Comparison of ENCODE assay signal across 1 cellular context in the genomic region with DNA sequence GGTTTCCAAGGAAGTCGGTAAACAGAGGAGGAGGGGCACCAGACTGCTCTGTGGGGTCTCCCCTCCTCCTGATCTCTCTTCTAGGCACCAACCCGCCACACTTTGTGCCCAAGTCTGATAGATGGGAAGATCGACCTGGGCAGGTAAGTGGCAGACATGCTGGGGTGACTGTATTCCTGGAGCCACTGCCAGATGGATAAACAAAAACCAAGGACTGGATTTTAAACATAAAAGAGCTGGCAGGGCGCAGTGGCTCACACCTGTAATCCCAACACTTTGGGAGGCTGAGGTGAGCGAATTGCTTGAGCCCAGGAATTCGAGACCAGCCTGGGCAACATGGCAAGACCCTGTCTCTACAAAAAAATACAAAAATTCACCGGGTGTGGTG.
TF ChIP-seq lines count a peak whose summit lies in the region.

No MANE protein-coding gene starts in this region.

TF ChIP-seq in K562, 482 proteins besides CTCF, POLR2A, EP300 and RAD21 (continued from another document):
- TF ChIP-seq, protein P1, sequence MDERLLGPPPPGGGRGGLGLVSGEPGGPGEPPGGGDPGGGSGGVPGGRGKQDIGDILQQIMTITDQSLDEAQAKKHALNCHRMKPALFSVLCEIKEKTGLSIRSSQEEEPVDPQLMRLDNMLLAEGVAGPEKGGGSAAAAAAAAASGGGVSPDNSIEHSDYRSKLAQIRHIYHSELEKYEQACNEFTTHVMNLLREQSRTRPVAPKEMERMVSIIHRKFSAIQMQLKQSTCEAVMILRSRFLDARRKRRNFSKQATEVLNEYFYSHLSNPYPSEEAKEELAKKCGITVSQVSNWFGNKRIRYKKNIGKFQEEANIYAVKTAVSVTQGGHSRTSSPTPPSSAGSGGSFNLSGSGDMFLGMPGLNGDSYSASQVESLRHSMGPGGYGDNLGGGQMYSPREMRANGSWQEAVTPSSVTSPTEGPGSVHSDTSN (CRISPR knock-in tag; IDR thresholded peaks at IDR 0.05; ENCODE audit: low read depth) = no peak
- TF ChIP-seq, protein P1 (tag; conservative IDR thresholded peaks at IDR 0.05; ENCODE audit: low read depth) = no peak
- TF ChIP-seq ZNF41 (CRISPR knock-in tag; conservative IDR thresholded peaks at IDR 0.05) (no peak), RFX1 (IDR thresholded peaks at IDR 0.05) (no peak), ZNF174 (CRISPR knock-in tag; IDR thresholded peaks at IDR 0.05) (no peak), GTF2F1 (IDR thresholded peaks at IDR 0.05; ENCODE audit: low read depth, low read length) (no peak), ADNP (tag; IDR thresholded peaks at IDR 0.05) (no peak), RHOXF2B (CRISPR knock-in tag; conservative IDR thresholded peaks at IDR 0.05) (no peak), ELF2 (CRISPR knock-in tag; IDR thresholded peaks at IDR 0.05) (no peak), RAD51 (IDR thresholded peaks at IDR 0.05; ENCODE audit: borderline replicate concordance, low read depth) (no peak)
- TF ChIP-seq, protein P2, sequence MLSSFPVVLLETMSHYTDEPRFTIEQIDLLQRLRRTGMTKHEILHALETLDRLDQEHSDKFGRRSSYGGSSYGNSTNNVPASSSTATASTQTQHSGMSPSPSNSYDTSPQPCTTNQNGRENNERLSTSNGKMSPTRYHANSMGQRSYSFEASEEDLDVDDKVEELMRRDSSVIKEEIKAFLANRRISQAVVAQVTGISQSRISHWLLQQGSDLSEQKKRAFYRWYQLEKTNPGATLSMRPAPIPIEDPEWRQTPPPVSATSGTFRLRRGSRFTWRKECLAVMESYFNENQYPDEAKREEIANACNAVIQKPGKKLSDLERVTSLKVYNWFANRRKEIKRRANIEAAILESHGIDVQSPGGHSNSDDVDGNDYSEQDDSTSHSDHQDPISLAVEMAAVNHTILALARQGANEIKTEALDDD (IDR thresholded peaks at IDR 0.05) = no peak
- TF ChIP-seq, protein P3, sequence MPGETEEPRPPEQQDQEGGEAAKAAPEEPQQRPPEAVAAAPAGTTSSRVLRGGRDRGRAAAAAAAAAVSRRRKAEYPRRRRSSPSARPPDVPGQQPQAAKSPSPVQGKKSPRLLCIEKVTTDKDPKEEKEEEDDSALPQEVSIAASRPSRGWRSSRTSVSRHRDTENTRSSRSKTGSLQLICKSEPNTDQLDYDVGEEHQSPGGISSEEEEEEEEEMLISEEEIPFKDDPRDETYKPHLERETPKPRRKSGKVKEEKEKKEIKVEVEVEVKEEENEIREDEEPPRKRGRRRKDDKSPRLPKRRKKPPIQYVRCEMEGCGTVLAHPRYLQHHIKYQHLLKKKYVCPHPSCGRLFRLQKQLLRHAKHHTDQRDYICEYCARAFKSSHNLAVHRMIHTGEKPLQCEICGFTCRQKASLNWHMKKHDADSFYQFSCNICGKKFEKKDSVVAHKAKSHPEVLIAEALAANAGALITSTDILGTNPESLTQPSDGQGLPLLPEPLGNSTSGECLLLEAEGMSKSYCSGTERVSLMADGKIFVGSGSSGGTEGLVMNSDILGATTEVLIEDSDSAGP (CRISPR knock-in tag; IDR thresholded peaks at IDR 0.05) = no peak
TF ChIP-seq in K562: peak in this region for 0.
